Comparison of ENCODE assay signal across 33 cellular contexts in the genomic region with DNA sequence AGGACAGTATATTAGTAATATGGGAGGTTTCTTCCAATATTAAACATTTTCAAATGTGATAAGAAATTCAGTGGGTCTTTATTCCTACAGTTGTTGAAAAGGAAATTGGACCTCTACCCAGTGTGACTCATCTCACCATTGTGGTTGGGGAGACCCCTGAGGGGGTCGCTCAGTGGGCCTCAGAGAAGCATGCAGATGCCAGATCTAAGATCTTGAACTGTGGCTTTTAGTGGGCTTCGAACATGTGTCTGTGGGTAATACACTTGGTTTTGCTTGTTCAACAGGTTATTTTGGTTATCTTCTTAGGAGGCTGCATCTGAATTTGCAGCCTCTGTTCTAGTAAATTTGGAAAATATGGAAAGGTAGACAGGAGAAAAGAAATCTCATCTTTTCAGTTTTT.
"Had no signal": no experiment of that assay in that cellular context is flagged by ENCODE, and none has a peak within 500 bp of the region (broad histone marks: within the 10 kb centered on the region; RNA-seq: fewer than 3 reads in every experiment).

No MANE protein-coding gene starts in this region.

- H3K9me3 Mint-ChIP-seq: activated CD4-positive, alpha-beta memory T cell treated with anti-CD3 and anti-CD28 coated beads for 36 hours; activated CD4-positive, alpha-beta T cell treated with anti-CD3 and anti-CD28 coated beads, Interleukin-2, amount 10 ng/mL, durations not matched to agents 24 days and 14 days; activated naive CD4-positive, alpha-beta T cell treated with anti-CD3 and anti-CD28 coated beads for 36 hours; activated naive CD4-positive, alpha-beta T cell treated with anti-CD3 and anti-CD28 coated beads, Interleukin-2, amount 50 U/mL, for 24 hours; activated naive CD8-positive, alpha-beta T cell treated with anti-CD3 and anti-CD28 coated beads for 36 hours; activated naive CD8-positive, alpha-beta T cell treated with anti-CD3 and anti-CD28 coated beads, Interleukin-2, amount 50 U/mL, for 24 hours; activated T-helper 1 cell treated with anti-CD3 and anti-CD28 coated beads, Interleukin-12 subunit alpha, Interleukin-12 subunit beta, Interleukin-2, Interleukin-4 antibody, amounts not matched to agents 30 ng/mL and 10 ng/mL and 1 ng/mL, durations not matched to agents 14 hours and 24 hours and 36 hours; activated T-helper 2 cell treated with anti-CD3 and anti-CD28 coated beads, Interferon-gamma antibody, Interleukin-2, Interleukin-4, amounts not matched to agents 10 μg/mL and 5 μg/mL and 100 μg/mL, durations not matched to agents 14 hours and 24 hours and 36 hours; T-helper 2 cell treated with Interferon-gamma antibody and Interleukin-4, amounts not matched to agents 5 μg/mL and 100 μg/mL, for 36 hours had no signal

- ATAC-seq: activated CD4-positive, alpha-beta T cell treated with anti-CD3 and anti-CD28 coated beads for 36 hours; activated CD8-positive, alpha-beta memory T cell treated with anti-CD3 and anti-CD28 coated beads, Interleukin-2, amount 10 ng/mL, durations not matched to agents 7 days and 5 days; activated CD8-positive, alpha-beta T cell treated with anti-CD3 and anti-CD28 coated beads, Interleukin-2, amount 10 ng/mL, durations not matched to agents 7 days and 5 days; activated naive CD8-positive, alpha-beta T cell treated with anti-CD3 and anti-CD28 coated beads, Interleukin-2, amount 50 U/mL, for 24 hours; body of pancreas; esophagus mucosa; heart left ventricle; T-helper 17 cell had no signal

- H3K27ac Mint-ChIP-seq: activated CD4-positive, alpha-beta memory T cell treated with anti-CD3 and anti-CD28 coated beads for 36 hours; activated CD4-positive, alpha-beta T cell treated with anti-CD3 and anti-CD28 coated beads for 36 hours; activated CD4-positive, alpha-beta T cell treated with anti-CD3 and anti-CD28 coated beads, Interleukin-2, amount 10 ng/mL, durations not matched to agents 24 days and 14 days; activated CD8-positive, alpha-beta memory T cell treated with anti-CD3 and anti-CD28 coated beads, Interleukin-2, amount 10 ng/mL, durations not matched to agents 7 days and 5 days; activated CD8-positive, alpha-beta T cell treated with anti-CD3 and anti-CD28 coated beads, Interleukin-2, amount 10 ng/mL, durations not matched to agents 7 days and 5 days; activated naive CD4-positive, alpha-beta T cell treated with anti-CD3 and anti-CD28 coated beads for 36 hours; activated naive CD4-positive, alpha-beta T cell treated with anti-CD3 and anti-CD28 coated beads, Interleukin-2, amount 50 U/mL, for 24 hours; activated naive CD8-positive, alpha-beta T cell treated with anti-CD3 and anti-CD28 coated beads for 36 hours; activated naive CD8-positive, alpha-beta T cell treated with anti-CD3 and anti-CD28 coated beads, Interleukin-2, amount 50 U/mL, for 24 hours; activated T-helper 1 cell treated with anti-CD3 and anti-CD28 coated beads, Interleukin-12 subunit alpha, Interleukin-12 subunit beta, Interleukin-2, Interleukin-4 antibody, amounts not matched to agents 30 ng/mL and 10 ng/mL and 1 ng/mL, durations not matched to agents 14 hours and 24 hours and 36 hours; activated T-helper 2 cell treated with anti-CD3 and anti-CD28 coated beads, Interferon-gamma antibody, Interleukin-2, Interleukin-4, amounts not matched to agents 10 μg/mL and 5 μg/mL and 100 μg/mL, durations not matched to agents 14 hours and 24 hours and 36 hours; T-helper 17 cell; T-helper 2 cell treated with Interferon-gamma antibody and Interleukin-4, amounts not matched to agents 5 μg/mL and 100 μg/mL, for 36 hours had no signal

- H3K4me1 ChIP-seq: adrenal gland, body of pancreas, colonic mucosa, heart left ventricle had no signal

- H3K9me3 ChIP-seq: adrenal gland, body of pancreas, colonic mucosa, heart left ventricle had no signal

- H3K36me3 Mint-ChIP-seq: activated CD4-positive, alpha-beta memory T cell treated with anti-CD3 and anti-CD28 coated beads for 36 hours had no signal

- H3K4me1 Mint-ChIP-seq: activated CD4-positive, alpha-beta T cell treated with anti-CD3 and anti-CD28 coated beads for 36 hours; activated CD4-positive, alpha-beta T cell treated with anti-CD3 and anti-CD28 coated beads, Interleukin-2, amount 10 ng/mL, durations not matched to agents 24 days and 14 days; activated CD8-positive, alpha-beta memory T cell treated with anti-CD3 and anti-CD28 coated beads, Interleukin-2, amount 10 ng/mL, durations not matched to agents 7 days and 5 days; activated naive CD4-positive, alpha-beta T cell treated with anti-CD3 and anti-CD28 coated beads, Interleukin-2, amount 50 U/mL, for 24 hours; T-helper 17 cell had no signal

- H3K4me3 ChIP-seq: adrenal gland, body of pancreas, colonic mucosa, heart left ventricle had no signal

- H3K27ac ChIP-seq: adrenal gland, body of pancreas, colonic mucosa, heart left ventricle, WERI-Rb-1 had no signal

- DNase-seq: activated CD4-positive, alpha-beta memory T cell treated with anti-CD3 and anti-CD28 coated beads for 36 hours; activated CD4-positive, alpha-beta T cell treated with anti-CD3 and anti-CD28 coated beads for 36 hours; activated CD4-positive, alpha-beta T cell treated with anti-CD3 and anti-CD28 coated beads, Interleukin-2, amount 10 ng/mL, durations not matched to agents 24 days and 14 days; activated CD4-positive, CD25-positive, alpha-beta regulatory T cell; activated CD4-positive, CD25-positive, alpha-beta regulatory T cell treated with anti-CD3 and anti-CD28 coated beads, Interleukin-2, amount 50 U/mL, for 72 hours; activated CD8-positive, alpha-beta memory T cell treated with anti-CD3 and anti-CD28 coated beads, Interleukin-2, amount 10 ng/mL, durations not matched to agents 7 days and 5 days; activated CD8-positive, alpha-beta memory T cell treated with anti-CD3 and anti-CD28 coated beads, Interleukin-2, amount 50 U/mL, for 4 hours; activated CD8-positive, alpha-beta T cell treated with anti-CD3 and anti-CD28 coated beads, Interleukin-2, amount 10 ng/mL, durations not matched to agents 7 days and 5 days; activated effector memory CD4-positive, alpha-beta T cell treated with anti-CD3 and anti-CD28 coated beads, Interleukin-2, amount 50 U/mL, for 16 hours; activated naive CD4-positive, alpha-beta T cell treated with anti-CD3 and anti-CD28 coated beads for 36 hours; activated naive CD8-positive, alpha-beta T cell treated with anti-CD3 and anti-CD28 coated beads for 36 hours; activated naive CD8-positive, alpha-beta T cell treated with anti-CD3 and anti-CD28 coated beads, Interleukin-2, amount 50 U/mL, for 24 hours; activated T-cell treated with anti-CD3 and anti-CD28 coated beads, Interleukin-2, amount 50 U/mL, for 1 hour; activated T-cell treated with anti-CD3 and anti-CD28 coated beads, Interleukin-2, amount 50 U/mL, for 48 hours; adrenal gland; amygdala; aorta; body of pancreas; caudate nucleus; cerebellar nuclear complex; colonic mucosa; effector CD8-positive, alpha-beta T cell; foreskin fibroblast; glutamatergic neuron; heart left ventricle; T-helper 17 cell; T1000; WERI-Rb-1 had no signal

- H3K36me3 ChIP-seq: adrenal gland, colonic mucosa had no signal

- H3K27me3 ChIP-seq: adrenal gland, body of pancreas, colonic mucosa, heart left ventricle had no signal

- H3K4me3 Mint-ChIP-seq: activated CD4-positive, alpha-beta memory T cell treated with anti-CD3 and anti-CD28 coated beads for 36 hours; activated CD4-positive, alpha-beta T cell treated with anti-CD3 and anti-CD28 coated beads for 36 hours; activated CD4-positive, alpha-beta T cell treated with anti-CD3 and anti-CD28 coated beads, Interleukin-2, amount 10 ng/mL, durations not matched to agents 24 days and 14 days; activated CD8-positive, alpha-beta memory T cell treated with anti-CD3 and anti-CD28 coated beads, Interleukin-2, amount 10 ng/mL, durations not matched to agents 7 days and 5 days; activated CD8-positive, alpha-beta T cell treated with anti-CD3 and anti-CD28 coated beads, Interleukin-2, amount 10 ng/mL, durations not matched to agents 7 days and 5 days; activated naive CD4-positive, alpha-beta T cell treated with anti-CD3 and anti-CD28 coated beads for 36 hours; activated naive CD4-positive, alpha-beta T cell treated with anti-CD3 and anti-CD28 coated beads, Interleukin-2, amount 50 U/mL, for 24 hours; activated naive CD8-positive, alpha-beta T cell treated with anti-CD3 and anti-CD28 coated beads for 36 hours; activated naive CD8-positive, alpha-beta T cell treated with anti-CD3 and anti-CD28 coated beads, Interleukin-2, amount 50 U/mL, for 24 hours; activated T-helper 1 cell treated with anti-CD3 and anti-CD28 coated beads, Interleukin-12 subunit alpha, Interleukin-12 subunit beta, Interleukin-2, Interleukin-4 antibody, amounts not matched to agents 30 ng/mL and 10 ng/mL and 1 ng/mL, durations not matched to agents 14 hours and 24 hours and 36 hours; T-helper 17 cell; T-helper 2 cell treated with Interferon-gamma antibody and Interleukin-4, amounts not matched to agents 5 μg/mL and 100 μg/mL, for 36 hours had no signal

- H3K27me3 Mint-ChIP-seq: activated CD4-positive, alpha-beta memory T cell treated with anti-CD3 and anti-CD28 coated beads for 36 hours; activated CD4-positive, alpha-beta T cell treated with anti-CD3 and anti-CD28 coated beads for 36 hours; activated CD4-positive, alpha-beta T cell treated with anti-CD3 and anti-CD28 coated beads, Interleukin-2, amount 10 ng/mL, durations not matched to agents 24 days and 14 days; activated CD8-positive, alpha-beta memory T cell treated with anti-CD3 and anti-CD28 coated beads, Interleukin-2, amount 10 ng/mL, durations not matched to agents 7 days and 5 days; activated naive CD4-positive, alpha-beta T cell treated with anti-CD3 and anti-CD28 coated beads, Interleukin-2, amount 50 U/mL, for 24 hours; activated naive CD8-positive, alpha-beta T cell treated with anti-CD3 and anti-CD28 coated beads for 36 hours; activated naive CD8-positive, alpha-beta T cell treated with anti-CD3 and anti-CD28 coated beads, Interleukin-2, amount 50 U/mL, for 24 hours; T-helper 17 cell had no signal
